9 cellular contexts compared by ENCODE assay signal in the genomic region with DNA sequence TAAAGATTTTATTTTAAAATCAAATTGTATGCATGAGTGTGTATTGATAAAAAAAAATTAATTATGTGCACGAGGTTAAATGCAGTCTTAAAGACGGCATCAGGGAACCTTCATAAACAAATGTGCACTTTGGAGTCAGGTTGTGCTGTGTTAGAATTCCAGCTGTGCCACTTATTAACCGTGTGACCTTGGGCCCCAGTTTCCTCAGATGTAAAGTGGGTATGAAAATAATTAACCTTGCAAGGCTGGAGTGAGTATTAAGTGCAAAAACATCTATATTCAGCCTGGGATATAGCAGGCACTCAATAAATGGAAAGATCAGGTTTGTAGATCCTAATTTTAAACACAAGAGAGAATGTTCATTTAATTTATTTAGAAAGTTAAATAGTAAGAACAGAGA. TPM values are rescaled to one million over a fixed set of nuclear protein-coding genes. Genes with fewer than 3 reads are reported as not detected.
"Had no signal": no experiment of that assay in that cellular context is flagged by ENCODE, and none has a peak within 500 bp of the region (broad histone marks: within the 10 kb centered on the region; RNA-seq: fewer than 3 reads in every experiment).

No MANE protein-coding gene starts in this region.

- FAIRE-seq: G401.6, GM12878, GM12891, GM12892, GM18507, GM19239 had no signal

- ATAC-seq: GM12878 had no signal

- DNase-seq: GDM1, GF-D8 had no signal

- H3K4me3 ChIP-seq: GM12878 had no signal

RNA-seq across cellular contexts. Expression of a gene that starts 14.5 kb away (rescaled TPM):
- total RNA-seq: G401, GM12878 had no signal
- polyA plus RNA-seq: GM12878 had no signal
